ENCODE assay signal across 12 cellular contexts in genomic region chr18:44229693-44230108, GRCh38.
DNase-seq lines count a peak whose midpoint lies in the region; ATAC-seq and TF ChIP-seq lines count a peak whose summit lies in the region.
"Had no signal": no experiment of that assay in that cellular context is flagged by ENCODE, and none has a peak within 500 bp of the region (broad histone marks: within the 10 kb centered on the region; RNA-seq: fewer than 3 reads in every experiment).

No MANE protein-coding gene starts in this region.

- TF ChIP-seq POLR2A in heart left ventricle (IDR thresholded peaks at IDR 0.05) (no peak), prostate gland (IDR thresholded peaks at IDR 0.05) (no peak), vagina (IDR thresholded peaks at IDR 0.05) (no peak)

- no peak overlapping the region for H3K27ac ChIP-seq in heart left ventricle
- H3K27ac ChIP-seq in prostate gland = no peak overlapping the region
- no peak overlapping the region for H3K27ac ChIP-seq in vagina

- no peak overlapping the region for H3K4me3 Mint-ChIP-seq in activated naive CD8-positive, alpha-beta T cell treated with anti-CD3 and anti-CD28 coated beads, Interleukin-2, amount 50 U/mL, for 24 hours
- H3K4me3 Mint-ChIP-seq: stimulated activated naive CD8-positive, alpha-beta T cell treated with anti-CD3 and anti-CD28 coated beads, Interleukin-15, amount 100 ng/mL, for 72 hours had no signal

- DNase-seq in GM03348 (ENCODE audit: low spot score) (peak; percentile 9), astrocyte of the hippocampus (ENCODE audit: low read depth, low spot score) (peak; percentile 95), heart left ventricle (peak; percentile 67 to 89 (median 80)), prostate gland (ENCODE audit: low spot score) (peak; percentile 36), A172 (ENCODE audit: low spot score) (no peak), vagina (ENCODE audit: extremely low spot score in 2 of 2) (no peak), NCI-H2196 (lab: John Stamatoyannopoulos, UW; ENCODE audit: unreplicated experiment) (no peak)
- DNase-seq in activated naive CD8-positive, alpha-beta T cell treated with anti-CD3 and anti-CD28 coated beads, Interleukin-2, amount 50 U/mL, for 24 hours = no peak
- DNase-seq: activated T-cell treated with anti-CD3 and anti-CD28 coated beads, Interleukin-2, amount 50 U/mL, for 1 hour; MV-4-11; stimulated activated naive CD8-positive, alpha-beta T cell treated with anti-CD3 and anti-CD28 coated beads, Interleukin-15, amount 100 ng/mL, for 72 hours; SW 1271 had no signal

- H3K36me3 Mint-ChIP-seq in activated naive CD8-positive, alpha-beta T cell treated with anti-CD3 and anti-CD28 coated beads, Interleukin-2, amount 50 U/mL, for 24 hours (ENCODE audit: low read depth) = no peaks in the 10 kb centered on the region

- H3K27me3 ChIP-seq in heart left ventricle (no peaks in the 10 kb centered on the region), prostate gland (replicated peaks; ENCODE audit: insufficient read depth) (peaks cover 4% of the 10 kb centered on the region), vagina (no peaks in the 10 kb centered on the region)

- H3K36me3 ChIP-seq in heart left ventricle (no peaks in the 10 kb centered on the region), prostate gland (no peaks in the 10 kb centered on the region), vagina (no peaks in the 10 kb centered on the region)

- H3K9me3 Mint-ChIP-seq in activated naive CD8-positive, alpha-beta T cell treated with anti-CD3 and anti-CD28 coated beads, Interleukin-2, amount 50 U/mL, for 24 hours = peaks cover 3% of the 10 kb centered on the region

- H3K9me3 ChIP-seq in heart left ventricle (no peaks in the 10 kb centered on the region), prostate gland (no peaks in the 10 kb centered on the region), vagina (no peaks in the 10 kb centered on the region)

- intact Hi-C loops in heart left ventricle (cut with DNase I) (no loop called here), prostate gland (cut with DNase I) (no loop called here), vagina (cut with DNase I) (no loop called here)

- no peak overlapping the region for H3K27ac Mint-ChIP-seq in activated naive CD8-positive, alpha-beta T cell treated with anti-CD3 and anti-CD28 coated beads, Interleukin-2, amount 50 U/mL, for 24 hours
- H3K27ac Mint-ChIP-seq: stimulated activated naive CD8-positive, alpha-beta T cell treated with anti-CD3 and anti-CD28 coated beads, Interleukin-15, amount 100 ng/mL, for 72 hours had no signal

- 18 to 25% (median 22%) methylated on average over 3 of the region's 3 CpGs for WGBS in heart left ventricle, 4 donors
- WGBS in prostate gland = 14% methylated on average over 3 of the region's 3 CpGs

- ATAC-seq in heart left ventricle = peak; percentile 96 to 99 (median 98)
- no peak for ATAC-seq in activated naive CD8-positive, alpha-beta T cell treated with anti-CD3 and anti-CD28 coated beads, Interleukin-2, amount 50 U/mL, for 24 hours
- ATAC-seq: stimulated activated naive CD8-positive, alpha-beta T cell treated with anti-CD3 and anti-CD28 coated beads, Interleukin-15, amount 100 ng/mL, for 72 hours had no signal

- peaks cover 0 to 10% (median 0%) of the 10 kb centered on the region in 12 donors for H3K4me1 ChIP-seq in heart left ventricle
- no peaks in the 10 kb centered on the region for H3K4me1 ChIP-seq in prostate gland (replicated peaks)
- H3K4me1 ChIP-seq in vagina = peaks cover 8% of the 10 kb centered on the region

- H3K27me3 Mint-ChIP-seq in activated naive CD8-positive, alpha-beta T cell treated with anti-CD3 and anti-CD28 coated beads, Interleukin-2, amount 50 U/mL, for 24 hours = no peaks in the 10 kb centered on the region
- H3K27me3 Mint-ChIP-seq: stimulated activated naive CD8-positive, alpha-beta T cell treated with anti-CD3 and anti-CD28 coated beads, Interleukin-15, amount 100 ng/mL, for 72 hours had no signal

- H3K4me3 ChIP-seq in heart left ventricle = no peak overlapping the region
- no peak overlapping the region for H3K4me3 ChIP-seq in prostate gland
- H3K4me3 ChIP-seq in vagina = no peak overlapping the region

- TF ChIP-seq CTCF in heart left ventricle (IDR thresholded peaks at IDR 0.05) (peak in 2 of 12 donors; percentile 28 to 30), prostate gland (IDR thresholded peaks at IDR 0.05) (no peak), vagina (IDR thresholded peaks at IDR 0.05) (no peak)

- H3K4me1 Mint-ChIP-seq in activated naive CD8-positive, alpha-beta T cell treated with anti-CD3 and anti-CD28 coated beads, Interleukin-2, amount 50 U/mL, for 24 hours = no peaks in the 10 kb centered on the region
- H3K4me1 Mint-ChIP-seq: stimulated activated naive CD8-positive, alpha-beta T cell treated with anti-CD3 and anti-CD28 coated beads, Interleukin-15, amount 100 ng/mL, for 72 hours had no signal

Comparison
In these comparisons a context has a peak if more than half of its experiments do, and no peak if none do; other contexts are left out.
1. DNase-seq: peak in GM03348 (single experiment), astrocyte of the hippocampus (single experiment), heart left ventricle (5 of 5) and prostate gland (single experiment); none in A172 (single experiment), vagina (0 of 2), activated naive CD8-positive, alpha-beta T cell treated with anti-CD3 and anti-CD28 coated beads, Interleukin-2, amount 50 U/mL, for 24 hours (single experiment) and NCI-H2196 (single experiment).